Comparison of ENCODE assay signal across 23 cellular contexts in genomic region chr20:62293111-62293784, GRCh38.
"Had no signal": no experiment of that assay in that cellular context is flagged by ENCODE, and none has a peak within 500 bp of the region (broad histone marks: within the 10 kb centered on the region; RNA-seq: fewer than 3 reads in every experiment).

No MANE protein-coding gene starts in this region.

- H3K27me3 Mint-ChIP-seq: activated CD4-positive, alpha-beta T cell treated with anti-CD3 and anti-CD28 coated beads, Interleukin-2, amount 10 ng/mL, durations not matched to agents 7 days and 5 days; activated CD8-positive, alpha-beta memory T cell treated with anti-CD3 and anti-CD28 coated beads, Interleukin-2, amount 10 ng/mL, durations not matched to agents 7 days and 5 days; activated CD8-positive, alpha-beta T cell treated with anti-CD3 and anti-CD28 coated beads for 36 hours; activated naive CD4-positive, alpha-beta T cell treated with anti-CD3 and anti-CD28 coated beads, Interleukin-2, amount 10 ng/mL, durations not matched to agents 7 days and 5 days had no signal

- H3K27ac ChIP-seq: coronary artery, gastrocnemius medialis, thyroid gland, VCaP had no signal

- H3K27me3 ChIP-seq: gastrocnemius medialis, thyroid gland had no signal

- H3K36me3 Mint-ChIP-seq: activated CD8-positive, alpha-beta memory T cell treated with anti-CD3 and anti-CD28 coated beads, Interleukin-2, amount 10 ng/mL, durations not matched to agents 7 days and 5 days had no signal

- H3K9me3 ChIP-seq: gastrocnemius medialis, thyroid gland had no signal

- H3K27ac Mint-ChIP-seq: activated CD4-positive, alpha-beta T cell treated with anti-CD3 and anti-CD28 coated beads, Interleukin-2, amount 10 ng/mL, durations not matched to agents 7 days and 5 days; activated CD8-positive, alpha-beta memory T cell treated with anti-CD3 and anti-CD28 coated beads, Interleukin-2, amount 10 ng/mL, durations not matched to agents 7 days and 5 days; activated CD8-positive, alpha-beta T cell treated with anti-CD3 and anti-CD28 coated beads for 36 hours; activated naive CD4-positive, alpha-beta T cell treated with anti-CD3 and anti-CD28 coated beads, Interleukin-2, amount 10 ng/mL, durations not matched to agents 7 days and 5 days had no signal

- H3K9me3 Mint-ChIP-seq: activated CD4-positive, alpha-beta T cell treated with anti-CD3 and anti-CD28 coated beads, Interleukin-2, amount 10 ng/mL, durations not matched to agents 7 days and 5 days; activated CD8-positive, alpha-beta T cell treated with anti-CD3 and anti-CD28 coated beads for 36 hours; activated naive CD4-positive, alpha-beta T cell treated with anti-CD3 and anti-CD28 coated beads, Interleukin-2, amount 10 ng/mL, durations not matched to agents 7 days and 5 days; neural crest cell had no signal

- H3K4me1 ChIP-seq: gastrocnemius medialis, thyroid gland had no signal

- FAIRE-seq: endometrium, islet of Langerhans had no signal

- H3K4me3 Mint-ChIP-seq: activated CD4-positive, alpha-beta T cell treated with anti-CD3 and anti-CD28 coated beads, Interleukin-2, amount 10 ng/mL, durations not matched to agents 7 days and 5 days; activated CD8-positive, alpha-beta memory T cell treated with anti-CD3 and anti-CD28 coated beads, Interleukin-2, amount 10 ng/mL, durations not matched to agents 7 days and 5 days; activated CD8-positive, alpha-beta T cell treated with anti-CD3 and anti-CD28 coated beads for 36 hours; activated naive CD4-positive, alpha-beta T cell treated with anti-CD3 and anti-CD28 coated beads, Interleukin-2, amount 10 ng/mL, durations not matched to agents 7 days and 5 days; neural crest cell had no signal

- H3K4me3 ChIP-seq: coronary artery, gastrocnemius medialis, thyroid gland had no signal

- DNase-seq: activated CD4-positive, alpha-beta T cell treated with anti-CD3 and anti-CD28 coated beads, Interleukin-2, amount 10 ng/mL, durations not matched to agents 7 days and 5 days; activated CD4-positive, CD25-positive, alpha-beta regulatory T cell treated with anti-CD3 and anti-CD28 coated beads, Interleukin-2, amount 50 U/mL, for 72 hours; activated CD8-positive, alpha-beta memory T cell treated with anti-CD3 and anti-CD28 coated beads, Interleukin-2, amount 10 ng/mL, durations not matched to agents 7 days and 5 days; activated CD8-positive, alpha-beta T cell treated with anti-CD3 and anti-CD28 coated beads for 36 hours; activated effector memory CD4-positive, alpha-beta T cell treated with anti-CD3 and anti-CD28 coated beads, Interleukin-2, amount 50 U/mL, for 16 hours; activated naive CD4-positive, alpha-beta T cell treated with anti-CD3 and anti-CD28 coated beads, Interleukin-2, amount 10 ng/mL, durations not matched to agents 7 days and 5 days; activated T-cell treated with anti-CD3 and anti-CD28 coated beads for 4 hours; amygdala; cerebellar nuclear complex; gastrocnemius medialis; head of caudate nucleus; hypothalamus; left cardiac atrium; mesenchymal stem cell; stimulated activated CD4-positive, alpha-beta T cell treated with anti-CD3 and anti-CD28 coated beads, Interleukin-2, amount 100 ng/mL, for 48 hours; stimulated activated CD8-positive, alpha-beta memory T cell treated with anti-CD3 and anti-CD28 coated beads, Interleukin-4, amount 100 ng/mL, for 48 hours; stimulated activated naive CD8-positive, alpha-beta T cell treated with anti-CD3 and anti-CD28 coated beads, Interleukin-15, Interleukin-2, amounts not matched to agents 100 U/mL and 50 U/mL, for 24 hours; thyroid gland had no signal

- ATAC-seq: activated CD8-positive, alpha-beta memory T cell treated with anti-CD3 and anti-CD28 coated beads, Interleukin-2, amount 10 ng/mL, durations not matched to agents 7 days and 5 days; activated CD8-positive, alpha-beta T cell treated with anti-CD3 and anti-CD28 coated beads for 36 hours; gastrocnemius medialis; left cardiac atrium; stimulated activated naive CD8-positive, alpha-beta T cell treated with anti-CD3 and anti-CD28 coated beads, Interleukin-15, Interleukin-2, amounts not matched to agents 100 U/mL and 50 U/mL, for 24 hours had no signal
